ENCODE assay signal across 24 cellular contexts in genomic region chr3:38617586-38617985, GRCh38. TPM values are rescaled to one million over a fixed set of nuclear protein-coding genes. Genes with fewer than 3 reads are reported as not detected.
"Had no signal": no experiment of that assay in that cellular context is flagged by ENCODE, and none has a peak within 500 bp of the region (broad histone marks: within the 10 kb centered on the region; RNA-seq: fewer than 3 reads in every experiment).

No MANE protein-coding gene starts in this region.

- H3K9me3 ChIP-seq: colonic mucosa, esophagus squamous epithelium, gastroesophageal sphincter had no signal

- ATAC-seq: activated CD4-positive, alpha-beta T cell treated with anti-CD3 and anti-CD28 coated beads for 36 hours; activated T-cell treated with anti-CD3 and anti-CD28 coated beads, Interleukin-2, amount 50 U/mL, for 4 hours; activated T-helper 17 cell treated with anti-CD3 and anti-CD28 coated beads, Interleukin-2, amount 50 U/mL, for 72 hours; gastroesophageal sphincter had no signal

- H3K9me3 Mint-ChIP-seq: activated CD4-positive, alpha-beta memory T cell treated with anti-CD3 and anti-CD28 coated beads for 36 hours; activated CD4-positive, alpha-beta T cell treated with anti-CD3 and anti-CD28 coated beads, Interleukin-2, amount 10 ng/mL, durations not matched to agents 24 days and 14 days; activated T-cell treated with anti-CD3 and anti-CD28 coated beads, Interleukin-2, amount 50 U/mL, for 4 hours; activated T-helper 17 cell treated with anti-CD3 and anti-CD28 coated beads, Interleukin-2, amount 50 U/mL, for 72 hours had no signal

- H3K27me3 ChIP-seq: brain microvascular endothelial cell, colonic mucosa, esophagus squamous epithelium, gastroesophageal sphincter had no signal

- H3K36me3 Mint-ChIP-seq: activated CD4-positive, alpha-beta memory T cell treated with anti-CD3 and anti-CD28 coated beads for 36 hours; activated naive CD8-positive, alpha-beta T cell had no signal

- H3K4me3 ChIP-seq: colonic mucosa, esophagus squamous epithelium, gastroesophageal sphincter had no signal

- H3K4me1 Mint-ChIP-seq: activated CD4-positive, alpha-beta T cell treated with anti-CD3 and anti-CD28 coated beads for 36 hours; activated CD4-positive, alpha-beta T cell treated with anti-CD3 and anti-CD28 coated beads, Interleukin-2, amount 10 ng/mL, durations not matched to agents 24 days and 14 days; activated T-helper 17 cell treated with anti-CD3 and anti-CD28 coated beads, Interleukin-2, amount 50 U/mL, for 72 hours had no signal

- H3K4me3 Mint-ChIP-seq: activated CD4-positive, alpha-beta memory T cell treated with anti-CD3 and anti-CD28 coated beads for 36 hours; activated CD4-positive, alpha-beta T cell treated with anti-CD3 and anti-CD28 coated beads for 36 hours; activated CD4-positive, alpha-beta T cell treated with anti-CD3 and anti-CD28 coated beads, Interleukin-2, amount 10 ng/mL, durations not matched to agents 24 days and 14 days; activated naive CD8-positive, alpha-beta T cell; activated T-cell treated with anti-CD3 and anti-CD28 coated beads, Interleukin-2, amount 50 U/mL, for 4 hours; activated T-helper 17 cell treated with anti-CD3 and anti-CD28 coated beads, Interleukin-2, amount 50 U/mL, for 72 hours had no signal

- H3K36me3 ChIP-seq: brain microvascular endothelial cell, colonic mucosa, esophagus squamous epithelium, gastroesophageal sphincter had no signal

- DNase-seq: activated CD4-positive, alpha-beta memory T cell treated with anti-CD3 and anti-CD28 coated beads for 36 hours; activated CD4-positive, alpha-beta T cell treated with anti-CD3 and anti-CD28 coated beads for 36 hours; activated CD4-positive, alpha-beta T cell treated with anti-CD3 and anti-CD28 coated beads, Interleukin-2, amount 10 ng/mL, durations not matched to agents 24 days and 14 days; activated CD4-positive, CD25-positive, alpha-beta regulatory T cell; activated CD4-positive, CD25-positive, alpha-beta regulatory T cell treated with anti-CD3 and anti-CD28 coated beads, Interleukin-2, amount 50 U/mL, for 72 hours; activated effector memory CD4-positive, alpha-beta T cell treated with Interleukin-2 at 50 U/mL for 16 hours; activated gamma-delta T cell treated with Interleukin-2 at 50 U/mL for 16 hours; activated naive CD4-positive, alpha-beta T cell treated with anti-CD3 and anti-CD28 coated beads, Interleukin-2, amount 50 U/mL, for 16 hours; activated naive CD4-positive, alpha-beta T cell treated with Interleukin-2 at 50 U/mL for 16 hours; activated T-cell treated with anti-CD3 and anti-CD28 coated beads, Interleukin-2, amount 50 U/mL, for 4 hours; amniotic stem cell; brain microvascular endothelial cell; caudate nucleus; colonic mucosa; effector CD8-positive, alpha-beta T cell; esophagus squamous epithelium; foreskin melanocyte; T-helper 2 cell had no signal

- H3K27ac ChIP-seq: brain microvascular endothelial cell, colonic mucosa, epithelial cell of prostate, esophagus squamous epithelium, gastroesophageal sphincter had no signal

- H3K4me1 ChIP-seq: colonic mucosa, esophagus squamous epithelium, gastroesophageal sphincter had no signal

- H3K27ac Mint-ChIP-seq: activated CD4-positive, alpha-beta memory T cell treated with anti-CD3 and anti-CD28 coated beads for 36 hours; activated CD4-positive, alpha-beta T cell treated with anti-CD3 and anti-CD28 coated beads for 36 hours; activated CD4-positive, alpha-beta T cell treated with anti-CD3 and anti-CD28 coated beads, Interleukin-2, amount 10 ng/mL, durations not matched to agents 24 days and 14 days; activated naive CD8-positive, alpha-beta T cell; activated T-helper 17 cell treated with anti-CD3 and anti-CD28 coated beads, Interleukin-2, amount 50 U/mL, for 72 hours had no signal

- H3K27me3 Mint-ChIP-seq: activated CD4-positive, alpha-beta T cell treated with anti-CD3 and anti-CD28 coated beads for 36 hours; activated naive CD8-positive, alpha-beta T cell had no signal

RNA-seq across cellular contexts. Expression of gene SCN5A, which starts 31.9 kb away (rescaled TPM):
- total RNA-seq: activated CD4-positive, alpha-beta T cell treated with anti-CD3 and anti-CD28 coated beads, Interleukin-2, amount 10 ng/mL, durations not matched to agents 24 days and 14 days; activated T-cell treated with anti-CD3 and anti-CD28 coated beads, Interleukin-2, amount 50 U/mL, for 4 hours; bronchial epithelial cell; T-helper 1 cell treated with Interleukin-12 subunit alpha and Interleukin-12 subunit beta and Interleukin-4 antibody, amounts not matched to agents 30 ng/mL and 1 ng/mL, for 36 hours had no signal
